Comparison of ENCODE assay signal across 7 cellular contexts in the genomic region with DNA sequence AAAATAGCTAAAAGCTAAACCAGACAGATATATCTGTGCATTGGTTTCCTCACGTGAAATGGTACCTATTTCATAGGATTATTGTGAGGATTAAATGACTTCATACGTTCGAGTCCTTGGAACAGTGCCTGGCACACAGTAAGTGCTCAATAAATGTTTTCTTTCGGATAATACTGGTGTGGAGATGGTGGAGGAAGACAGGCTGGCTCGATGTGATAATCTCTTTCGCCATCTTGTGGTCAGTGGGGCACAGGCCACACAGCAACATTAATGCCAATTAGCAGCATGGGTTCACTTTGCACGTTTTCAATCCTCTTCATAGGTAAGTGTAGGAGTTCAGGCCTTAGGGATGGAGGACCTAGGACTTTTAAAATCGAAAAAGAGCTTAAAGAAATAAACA. TPM values are rescaled to one million over a fixed set of nuclear protein-coding genes. Genes with fewer than 3 reads are reported as not detected.
DNase-seq lines count a peak whose midpoint lies in the region; ATAC-seq, FAIRE-seq and TF ChIP-seq lines count a peak whose summit lies in the region.

No MANE protein-coding gene starts in this region.

- H3K27me3 ChIP-seq in DND-41 (ENCODE audit: insufficient read depth, low read length, poor library complexity) (no peaks in the 10 kb centered on the region), bronchial epithelial cell (ENCODE audit: control insufficient read depth, insufficient read depth, low read length) (no peaks in the 10 kb centered on the region)
- no peaks in the 10 kb centered on the region for H3K27me3 ChIP-seq in naive thymus-derived CD4-positive, alpha-beta T cell (ENCODE audit: control insufficient read depth in 2 of 2, insufficient read depth in 2 of 2, low read length in 2 of 2)

- H3K4me1 ChIP-seq in DND-41 (ENCODE audit: insufficient read depth, low read length): no peaks in the 10 kb centered on the region
- no peaks in the 10 kb centered on the region for H3K4me1 ChIP-seq in naive thymus-derived CD4-positive, alpha-beta T cell (ENCODE audit: control insufficient read depth in 2 of 2, insufficient read depth in 2 of 2, low read length in 2 of 2)

- H3K9me3 Mint-ChIP-seq in naive thymus-derived CD4-positive, alpha-beta T cell: no peaks in the 10 kb centered on the region

- no peaks in the 10 kb centered on the region for H3K9me3 ChIP-seq in DND-41 (ENCODE audit: insufficient read depth, low read length, severe bottlenecking)
- H3K9me3 ChIP-seq in naive thymus-derived CD4-positive, alpha-beta T cell (ENCODE audit: control insufficient read depth in 2 of 3, low read length in 3 of 3): no peaks in the 10 kb centered on the region

- TF ChIP-seq CTCF in DND-41 (IDR thresholded peaks at IDR 0.05; ENCODE audit: borderline replicate concordance, extremely low read depth, low read length, poor library complexity, severe bottlenecking) (peak; percentile 64), bronchial epithelial cell (IDR thresholded peaks at IDR 0.05; ENCODE audit: insufficient read depth, low read length, severe bottlenecking) (peak; percentile 47)

- DNase-seq in DND-41 (no peak), GM19238 (ENCODE audit: insufficient read length, low spot score) (peak; percentile 4), NCI-H146 treated with DMSO at 0.1 percent for 48 hours (lab: John Stamatoyannopoulos, UW; ENCODE audit: unreplicated experiment) (peak; percentile 17), bronchial epithelial cell (ENCODE audit: low read depth) (peak; percentile 21), KG1 (lab: John Stamatoyannopoulos, UW) (no peak)
- DNase-seq in naive thymus-derived CD4-positive, alpha-beta T cell: peak in 1 of 9 donors; percentile 1

- no peaks in the 10 kb centered on the region for H3K4me1 Mint-ChIP-seq in naive thymus-derived CD4-positive, alpha-beta T cell

- H3K9ac ChIP-seq in DND-41 (ENCODE audit: low read depth, low read length): no peak overlapping the region

- FAIRE-seq in bronchial epithelial cell (lab: Jason Lieb, UNC): no peak

- H2AFZ ChIP-seq in DND-41 (ENCODE audit: low read depth, low read length): no peak overlapping the region

- no peak overlapping the region for H3K27ac ChIP-seq in DND-41 (ENCODE audit: low read length)
- no peak overlapping the region for H3K27ac ChIP-seq in naive thymus-derived CD4-positive, alpha-beta T cell (ENCODE audit: low read depth, low read length)

- H3K36me3 Mint-ChIP-seq in naive thymus-derived CD4-positive, alpha-beta T cell: no peaks in the 10 kb centered on the region

- POLR2A ChIA-PET in naive thymus-derived CD4-positive, alpha-beta T cell (lab: Charles Lee): no interaction called here

- intact Hi-C loops in naive thymus-derived CD4-positive, alpha-beta T cell (cut with micrococcal nuclease): no loop called here

- ATAC-seq in DND-41 (ENCODE audit: insufficient read depth, low read depth): no peak
- peak; percentile 36 for ATAC-seq in naive thymus-derived CD4-positive, alpha-beta T cell
- ATAC-seq in HG03039 (IDR thresholded peaks at IDR 0.05; ENCODE audit: unreplicated experiment): no peak

- CTCF ChIA-PET in naive thymus-derived CD4-positive, alpha-beta T cell (lab: Charles Lee): no interaction called here

- H3K4me3 Mint-ChIP-seq in naive thymus-derived CD4-positive, alpha-beta T cell: no peak overlapping the region

- H3K27ac Mint-ChIP-seq in naive thymus-derived CD4-positive, alpha-beta T cell: no peak overlapping the region

- H3K79me2 ChIP-seq in DND-41 (ENCODE audit: insufficient read depth, low read length): no peaks in the 10 kb centered on the region

- H3K36me3 ChIP-seq in DND-41 (ENCODE audit: insufficient read depth, low read length) (no peaks in the 10 kb centered on the region), bronchial epithelial cell (ENCODE audit: control insufficient read depth, insufficient read depth, low read length) (no peaks in the 10 kb centered on the region)
- no peaks in the 10 kb centered on the region for H3K36me3 ChIP-seq in naive thymus-derived CD4-positive, alpha-beta T cell (ENCODE audit: control insufficient read depth in 2 of 3, insufficient read depth in 3 of 3, low read length in 3 of 3)

- no peak overlapping the region for H3K4me2 ChIP-seq in DND-41 (ENCODE audit: insufficient read depth, low read length)

- no peaks in the 10 kb centered on the region for H4K20me1 ChIP-seq in DND-41 (ENCODE audit: insufficient read depth, low read length)

- H3K27me3 Mint-ChIP-seq in naive thymus-derived CD4-positive, alpha-beta T cell: peaks cover 0 to 2% (median 0%) of the 10 kb centered on the region in 5 donors

- H3K4me3 ChIP-seq in DND-41 (ENCODE audit: low read depth in 1 of 2, low read length in 2 of 2) (no peak overlapping the region), bronchial epithelial cell (ENCODE audit: low read depth, low read length) (no peak overlapping the region)
- H3K4me3 ChIP-seq in naive thymus-derived CD4-positive, alpha-beta T cell (ENCODE audit: low read length): no peak overlapping the region

RNA-seq across cellular contexts. Expression of gene PAGE4, which starts 9.3 kb away (rescaled TPM):
- not detected in 2 replicates for total RNA-seq in bronchial epithelial cell
- total RNA-seq in naive thymus-derived CD4-positive, alpha-beta T cell: not detected
- polyA plus RNA-seq in naive thymus-derived CD4-positive, alpha-beta T cell: not detected

RNA-seq across cellular contexts. Expression of gene USP27X, which starts 40.9 kb away (rescaled TPM):
- total RNA-seq in bronchial epithelial cell: 2.1 and 2.2 TPM in 2 replicates
- total RNA-seq in naive thymus-derived CD4-positive, alpha-beta T cell: 1 to 10 TPM; 1.8 to 9.4 (median 3.8) TPM
- 1 to 10 TPM in 1 of 2 donors, under 1 TPM in 1; 0.97 to 1.2 TPM for polyA plus RNA-seq in naive thymus-derived CD4-positive, alpha-beta T cell

Comparison
In these comparisons a context has a peak if more than half of its experiments do, and no peak if none do; other contexts are left out.
1. DNase-seq: peak in GM19238 (single experiment), NCI-H146 treated with DMSO at 0.1 percent for 48 hours (single experiment) and bronchial epithelial cell (single experiment); none in DND-41 (single experiment) and KG1 (single experiment).